6 cellular contexts compared by ENCODE assay signal in genomic region chr3:184850201-184850600, GRCh38.
"Had no signal": no experiment of that assay in that cellular context is flagged by ENCODE, and none has a peak within 500 bp of the region (broad histone marks: within the 10 kb centered on the region; RNA-seq: fewer than 3 reads in every experiment).

No MANE protein-coding gene starts in this region.

- ATAC-seq: K562 had no signal

- H3K9ac ChIP-seq: KMS-11 had no signal

- H3K4me2 ChIP-seq: KMS-11 had no signal

- H3K27ac ChIP-seq: HL-60, KMS-11 had no signal

- FAIRE-seq: HTR-8/SVneo, K562 had no signal

- DNase-seq: KBM-7, KG1 had no signal

- H3K4me3 ChIP-seq: K562 had no signal
